Comparison of ENCODE assay signal across 1 cellular context in genomic region chr7:2516194-2516555, GRCh38.
TF ChIP-seq lines count a peak whose summit lies in the region.

No MANE protein-coding gene starts in this region.

TF ChIP-seq in H1, 55 proteins besides CTCF, POLR2A, EP300 and RAD21:
- TF ChIP-seq TAF7 (optimal IDR thresholded peaks at IDR 0.05; ENCODE audit: borderline replicate concordance, low read depth, low read length) (no peak), CHD2 (IDR thresholded peaks at IDR 0.05; ENCODE audit: low read length) (no peak), TAF1 (IDR thresholded peaks at IDR 0.05; ENCODE audit: low read depth, low read length) (no peak), RNF2 (IDR thresholded peaks at IDR 0.05; ENCODE audit: borderline replicate concordance, low read depth, low read length, missing control alignments, poor library complexity, severe bottlenecking) (no peak)
TF ChIP-seq in H1: peak in this region for 0.
